In the genomic region with DNA sequence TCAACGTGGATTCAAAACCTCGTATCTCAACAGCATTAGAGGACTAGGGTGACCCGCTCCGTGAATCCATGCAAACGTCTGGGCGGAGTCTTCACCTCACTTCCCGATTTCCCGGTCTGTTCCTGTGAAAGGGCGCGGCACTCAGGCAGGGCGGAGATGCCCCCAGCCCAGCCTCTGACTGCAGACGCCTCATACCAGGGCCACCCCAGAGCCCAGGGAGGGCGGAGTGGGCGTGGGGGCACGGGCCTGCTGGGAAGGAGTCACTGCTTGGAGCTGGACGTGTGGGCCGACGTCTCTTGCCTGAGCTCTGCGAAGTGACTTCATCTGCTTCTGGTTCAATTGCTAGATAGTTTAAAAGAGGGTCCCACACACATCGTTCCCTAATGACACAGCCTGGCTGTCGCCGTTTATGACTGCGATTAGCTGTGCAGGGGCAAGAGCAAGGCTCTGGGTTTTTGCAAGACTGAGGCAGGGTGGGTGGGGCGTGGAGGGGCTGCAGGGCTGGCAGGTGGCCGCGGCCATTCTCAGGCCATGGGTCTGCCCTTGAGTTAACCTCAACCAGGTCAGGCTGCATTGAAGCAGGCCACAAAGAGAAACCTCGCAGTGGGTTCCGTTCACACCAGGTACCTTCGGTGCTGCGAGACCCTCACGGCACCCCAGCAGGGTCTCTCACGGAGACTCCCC, we compare ENCODE assay signal across 18 cellular contexts. TPM values are rescaled to one million over a fixed set of nuclear protein-coding genes. Genes with fewer than 3 reads are reported as not detected.
DNase-seq lines count a peak whose midpoint lies in the region; ATAC-seq and TF ChIP-seq lines count a peak whose summit lies in the region.
"Had no signal": no experiment of that assay in that cellular context is flagged by ENCODE, and none has a peak within 500 bp of the region (broad histone marks: within the 10 kb centered on the region; RNA-seq: fewer than 3 reads in every experiment).

No MANE protein-coding gene starts in this region.

- H3K27ac ChIP-seq in HEK293 (ENCODE audit: extremely low read depth, low read depth, low read length) = no peak overlapping the region
- no peak overlapping the region for H3K27ac ChIP-seq in colonic mucosa
- H3K27ac ChIP-seq in stomach smooth muscle (ENCODE audit: low read length) = peak overlapping the region; percentile 31
- H3K27ac ChIP-seq: BLaER1 treated with 17β-estradiol and CSF1 and Interleukin-3, amounts not matched to agents 10 nM and 100 nM; GM23248 had no signal

- H3K4me3 ChIP-seq in HEK293 (ENCODE audit: low read depth, low read length) (no peak overlapping the region), colonic mucosa (no peak overlapping the region), mucosa of descending colon (no peak overlapping the region), stomach smooth muscle (ENCODE audit: low read length in 2 of 2) (no peak overlapping the region), HAP-1 (no peak overlapping the region)
- H3K4me3 ChIP-seq: BLaER1 treated with 17β-estradiol and CSF1 and Interleukin-3, amounts not matched to agents 10 nM and 100 nM; GM12878; GM23248 had no signal

- TF ChIP-seq CTCF in HEK293 (tag by site-specific recombination; IDR thresholded peaks at IDR 0.05) = no peak
- TF ChIP-seq CTCF in colonic mucosa (IDR thresholded peaks at IDR 0.05) = no peak
- TF ChIP-seq CTCF in mucosa of descending colon (IDR thresholded peaks at IDR 0.05) = no peak

- DNase-seq in colonic mucosa = peak; percentile 37
- DNase-seq in mucosa of descending colon = peak in 1 of 3 donors; percentile 43
- DNase-seq in activated CD4-positive, alpha-beta T cell treated with anti-CD3 and anti-CD28 coated beads for 1 hour = no peak
- no peak for DNase-seq in HAP-1 (ENCODE audit: low spot score in 2 of 2)
- DNase-seq in T-helper 2 cell = no peak
- DNase-seq: Calu3; CD8-positive, alpha-beta T cell; DND-41; EL; GM23248 had no signal

- H3K36me3 ChIP-seq in HEK293 (ENCODE audit: control insufficient read depth in 2 of 2, insufficient read depth in 1 of 2, low read length in 2 of 2) = no peaks in the 10 kb centered on the region
- H3K36me3 ChIP-seq in colonic mucosa = no peaks in the 10 kb centered on the region
- H3K36me3 ChIP-seq in mucosa of descending colon (ENCODE audit: low read depth) = no peaks in the 10 kb centered on the region
- H3K36me3 ChIP-seq in stomach smooth muscle (ENCODE audit: control insufficient read depth in 2 of 2, insufficient read depth in 2 of 2, low read length in 2 of 2) = peaks cover 0 to 2% of the 10 kb centered on the region in 2 donors
- H3K36me3 ChIP-seq in HAP-1 (replicated peaks) = no peaks in the 10 kb centered on the region
- H3K36me3 ChIP-seq: BLaER1 treated with 17β-estradiol and CSF1 and Interleukin-3, amounts not matched to agents 10 nM and 100 nM had no signal

- no peaks in the 10 kb centered on the region for H3K9me3 ChIP-seq in HEK293 (ENCODE audit: control insufficient read depth, insufficient read depth, low read depth, low read length)
- no peaks in the 10 kb centered on the region for H3K9me3 ChIP-seq in colonic mucosa
- H3K9me3 ChIP-seq in mucosa of descending colon = no peaks in the 10 kb centered on the region
- no peaks in the 10 kb centered on the region for H3K9me3 ChIP-seq in stomach smooth muscle (ENCODE audit: control insufficient read depth in 2 of 2, low read length in 2 of 2)
- H3K9me3 ChIP-seq in HAP-1 = no peaks in the 10 kb centered on the region

- ATAC-seq in mucosa of descending colon = peak; percentile 47
- no peak for ATAC-seq in GM19397 (IDR thresholded peaks at IDR 0.05; ENCODE audit: unreplicated experiment)
- ATAC-seq: CD8-positive, alpha-beta T cell; GM12878; HCT116 had no signal

- no peaks in the 10 kb centered on the region for H3K27me3 ChIP-seq in colonic mucosa
- H3K27me3 ChIP-seq in stomach smooth muscle (ENCODE audit: control insufficient read depth in 1 of 2, insufficient read depth in 2 of 2, low read length in 2 of 2) = no peaks in the 10 kb centered on the region
- H3K27me3 ChIP-seq in HAP-1 (ENCODE audit: low read depth) = no peaks in the 10 kb centered on the region
- H3K27me3 ChIP-seq: BLaER1 treated with 17β-estradiol and CSF1 and Interleukin-3, amounts not matched to agents 10 nM and 100 nM had no signal

- H3K9ac ChIP-seq in colonic mucosa (ENCODE audit: low read depth in 2 of 2, low read length in 2 of 2) (no peak overlapping the region), stomach smooth muscle (ENCODE audit: low read length in 2 of 2) (no peak overlapping the region)
- H3K9ac ChIP-seq: BLaER1 treated with 17β-estradiol and CSF1 and Interleukin-3, amounts not matched to agents 10 nM and 100 nM; GM23248 had no signal

- intact Hi-C loops in colonic mucosa (cut with DNase I) (no loop called here), mucosa of descending colon (cut with DNase I, micrococcal nuclease) (no loop called here)

- H3K4me1 ChIP-seq in HEK293 (ENCODE audit: control insufficient read depth, insufficient read depth, low read length) (no peaks in the 10 kb centered on the region), colonic mucosa (no peaks in the 10 kb centered on the region), mucosa of descending colon (ENCODE audit: low read depth) (no peaks in the 10 kb centered on the region), stomach smooth muscle (ENCODE audit: control insufficient read depth, insufficient read depth, low read length) (peaks cover 59% of the 10 kb centered on the region), HAP-1 (no peaks in the 10 kb centered on the region)

- POLR2A ChIA-PET in HEK293 (lab: Yijun Ruan, JAX) = interaction anchor here (0.5 kb wide), 1 partner anchor 412 kb away, joined by 11 read pairs; no protein-coding TSS in a partner anchor

- CTCF ChIA-PET in HEK293 (lab: Yijun Ruan, JAX) = no interaction called here

- in situ Hi-C loops in HAP-1 (cut with MboI; ENCODE audit: low sequenced_read_pairs) = no loop called here

TF ChIP-seq in HEK293, 187 proteins besides CTCF, POLR2A, EP300 and RAD21:
- no peak for TF ChIP-seq SETDB1 (IDR thresholded peaks at IDR 0.05; ENCODE audit: insufficient read length, low read length)
- TF ChIP-seq ZNF2 (tag by site-specific recombination; IDR thresholded peaks at IDR 0.05) = no peak
- TF ChIP-seq ZFHX2 (tag by site-specific recombination; conservative IDR thresholded peaks at IDR 0.05) = peak; percentile 67
- TF ChIP-seq, protein P1, sequence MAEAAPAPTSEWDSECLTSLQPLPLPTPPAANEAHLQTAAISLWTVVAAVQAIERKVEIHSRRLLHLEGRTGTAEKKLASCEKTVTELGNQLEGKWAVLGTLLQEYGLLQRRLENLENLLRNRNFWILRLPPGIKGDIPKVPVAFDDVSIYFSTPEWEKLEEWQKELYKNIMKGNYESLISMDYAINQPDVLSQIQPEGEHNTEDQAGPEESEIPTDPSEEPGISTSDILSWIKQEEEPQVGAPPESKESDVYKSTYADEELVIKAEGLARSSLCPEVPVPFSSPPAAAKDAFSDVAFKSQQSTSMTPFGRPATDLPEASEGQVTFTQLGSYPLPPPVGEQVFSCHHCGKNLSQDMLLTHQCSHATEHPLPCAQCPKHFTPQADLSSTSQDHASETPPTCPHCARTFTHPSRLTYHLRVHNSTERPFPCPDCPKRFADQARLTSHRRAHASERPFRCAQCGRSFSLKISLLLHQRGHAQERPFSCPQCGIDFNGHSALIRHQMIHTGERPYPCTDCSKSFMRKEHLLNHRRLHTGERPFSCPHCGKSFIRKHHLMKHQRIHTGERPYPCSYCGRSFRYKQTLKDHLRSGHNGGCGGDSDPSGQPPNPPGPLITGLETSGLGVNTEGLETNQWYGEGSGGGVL (tag by site-specific recombination; IDR thresholded peaks at IDR 0.05) = no peak
- TF ChIP-seq ZNF138 (tag by site-specific recombination; IDR thresholded peaks at IDR 0.05; ENCODE audit: borderline replicate concordance) = no peak
- no peak for TF ChIP-seq ZNF423 (tag by site-specific recombination; IDR thresholded peaks at IDR 0.05)
- peak; percentile 96 for TF ChIP-seq KLF1 (tag by site-specific recombination; IDR thresholded peaks at IDR 0.05)
- no peak for TF ChIP-seq ZXDB (tag by site-specific recombination; IDR thresholded peaks at IDR 0.05)
- TF ChIP-seq BCL11A (tag by site-specific recombination; IDR thresholded peaks at IDR 0.05; ENCODE audit: low read depth) = no peak
- no peak for TF ChIP-seq ZNF239 (tag by site-specific recombination; IDR thresholded peaks at IDR 0.05)
- TF ChIP-seq, protein P2, sequence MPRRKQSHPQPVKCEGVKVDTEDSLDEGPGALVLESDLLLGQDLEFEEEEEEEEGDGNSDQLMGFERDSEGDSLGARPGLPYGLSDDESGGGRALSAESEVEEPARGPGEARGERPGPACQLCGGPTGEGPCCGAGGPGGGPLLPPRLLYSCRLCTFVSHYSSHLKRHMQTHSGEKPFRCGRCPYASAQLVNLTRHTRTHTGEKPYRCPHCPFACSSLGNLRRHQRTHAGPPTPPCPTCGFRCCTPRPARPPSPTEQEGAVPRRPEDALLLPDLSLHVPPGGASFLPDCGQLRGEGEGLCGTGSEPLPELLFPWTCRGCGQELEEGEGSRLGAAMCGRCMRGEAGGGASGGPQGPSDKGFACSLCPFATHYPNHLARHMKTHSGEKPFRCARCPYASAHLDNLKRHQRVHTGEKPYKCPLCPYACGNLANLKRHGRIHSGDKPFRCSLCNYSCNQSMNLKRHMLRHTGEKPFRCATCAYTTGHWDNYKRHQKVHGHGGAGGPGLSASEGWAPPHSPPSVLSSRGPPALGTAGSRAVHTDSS (tag by site-specific recombination; IDR thresholded peaks at IDR 0.05) = no peak
- TF ChIP-seq EGR2 (tag by site-specific recombination; IDR thresholded peaks at IDR 0.05; ENCODE audit: low read depth) = peak; percentile 49; the same call in 1 of the 2 replicates

RNA-seq across cellular contexts. Expression of gene SMOC2, which starts 15.0 kb away (rescaled TPM):
- total RNA-seq in colonic mucosa = 10 to 100 TPM; 25.6 to 29.6 TPM
- 10 to 100 TPM; 11.4 to 40.4 (median 18.8) TPM for total RNA-seq in mucosa of descending colon
- total RNA-seq: A172; CD8-positive, alpha-beta T cell; GM23248; HT-29 had no signal
